ENCODE assay signal across 19 cellular contexts in the genomic region with DNA sequence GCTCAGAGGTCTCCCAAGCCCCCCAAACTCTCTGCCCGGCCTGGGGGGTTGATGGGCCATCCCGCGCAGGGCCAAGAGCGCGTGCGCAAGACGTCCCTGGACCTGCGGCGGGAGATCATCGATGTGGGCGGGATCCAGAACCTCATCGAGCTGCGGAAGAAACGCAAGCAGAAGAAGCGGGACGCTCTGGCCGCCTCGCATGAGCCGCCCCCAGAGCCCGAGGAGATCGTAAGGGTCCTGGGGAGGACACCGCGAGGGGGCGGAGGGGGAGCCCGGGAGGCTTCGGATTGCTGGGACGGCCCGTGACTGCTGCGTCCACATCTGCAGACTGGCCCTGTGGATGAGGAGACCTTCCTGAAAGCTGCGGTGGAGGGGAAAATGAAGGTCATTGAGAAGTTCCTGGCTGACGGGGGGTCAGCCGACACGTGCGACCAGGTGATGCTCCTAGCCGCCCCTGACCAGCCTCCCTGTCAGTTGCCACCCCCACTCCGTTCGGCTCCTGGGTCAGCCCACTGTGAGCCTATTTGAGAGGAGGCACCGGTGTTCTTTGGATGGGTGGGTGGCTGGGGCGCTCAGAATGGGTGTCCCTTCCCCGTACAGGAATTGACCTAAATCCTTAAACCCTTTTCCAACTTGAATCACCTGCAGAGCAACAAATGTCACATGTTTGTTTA. TPM values are rescaled to one million over a fixed set of nuclear protein-coding genes. Genes with fewer than 3 reads are reported as not detected.
DNase-seq lines count a peak whose midpoint lies in the region; ATAC-seq and TF ChIP-seq lines count a peak whose summit lies in the region.
"Had no signal": no experiment of that assay in that cellular context is flagged by ENCODE, and none has a peak within 500 bp of the region (broad histone marks: within the 10 kb centered on the region; RNA-seq: fewer than 3 reads in every experiment).

No MANE protein-coding gene starts in this region.

- no peak overlapping the region for H2BK15ac ChIP-seq in neuronal stem cell (ENCODE audit: low read length)

- intact Hi-C loops in left ventricle myocardium inferior (cut with micrococcal nuclease) (no loop called here), heart left ventricle (cut with DNase I) (no loop called here)

- no peaks in the 10 kb centered on the region for H3K4me1 Mint-ChIP-seq in T-cell

- POLR2A ChIA-PET in T-cell (lab: Charles Lee) = no interaction called here

- H3K36me3 Mint-ChIP-seq in T-cell = no peaks in the 10 kb centered on the region

- no peak overlapping the region for H3K27ac Mint-ChIP-seq in T-cell

- H2AK5ac ChIP-seq in neuronal stem cell (ENCODE audit: low read depth, low read length) = peak overlapping the region; percentile 19

- H3K9me3 Mint-ChIP-seq in T-cell = no peaks in the 10 kb centered on the region

- TF ChIP-seq CTCF in left ventricle myocardium inferior (IDR thresholded peaks at IDR 0.05; ENCODE audit: borderline replicate concordance) = no peak
- TF ChIP-seq CTCF in heart left ventricle (IDR thresholded peaks at IDR 0.05) = no peak
- no peak for TF ChIP-seq CTCF in choroid plexus epithelial cell (conservative IDR thresholded peaks at IDR 0.05; ENCODE audit: low read depth, low read length)
- TF ChIP-seq CTCF in thoracic aorta (IDR thresholded peaks at IDR 0.05) = no peak
- TF ChIP-seq CTCF in foreskin keratinocyte (conservative IDR thresholded peaks at IDR 0.05) = no peak

- CTCF ChIA-PET in T-cell (lab: Charles Lee) = interaction anchor here in 1 of 2 donors (0.7 kb wide), 1 partner anchor 1919 kb away, joined by 3 read pairs; no protein-coding TSS in a partner anchor

- peak overlapping the region; percentile 63 for H3K14ac ChIP-seq in neuronal stem cell (ENCODE audit: low read length)

- H3K23ac ChIP-seq in neuronal stem cell (ENCODE audit: low read depth, low read length, poor library complexity) = no peak overlapping the region

- peaks cover 0 to 2% of the 10 kb centered on the region in 2 donors for H3K27me3 Mint-ChIP-seq in T-cell

- H3K79me1 ChIP-seq in neuronal stem cell (ENCODE audit: low read depth, low read length) = no peaks in the 10 kb centered on the region

- H3K4me3 Mint-ChIP-seq in T-cell = no peak overlapping the region

- H4K91ac ChIP-seq in neuronal stem cell (ENCODE audit: low read depth, low read length, poor library complexity) = no peak overlapping the region

- no peak overlapping the region for H4K8ac ChIP-seq in neuronal stem cell (ENCODE audit: low read depth, low read length)

- H3K4me1 ChIP-seq in left ventricle myocardium inferior (peaks cover 32% of the 10 kb centered on the region), heart left ventricle (peaks cover 0 to 29% (median 6%) of the 10 kb centered on the region in 12 donors), neuronal stem cell (ENCODE audit: control insufficient read depth in 2 of 2, insufficient read depth in 1 of 2, low read depth in 1 of 2, low read length in 2 of 2) (peaks cover 2 to 3% of the 10 kb centered on the region in 2 donors), thoracic aorta (ENCODE audit: control insufficient read depth in 1 of 2, low read depth in 2 of 2) (peaks cover 9 to 14% of the 10 kb centered on the region in 2 donors), foreskin keratinocyte (peaks cover 11% of the 10 kb centered on the region)

- H3K9ac ChIP-seq in neuronal stem cell (ENCODE audit: low read depth, low read length, poor library complexity) = no peak overlapping the region
- H3K9ac ChIP-seq: GM23248, KMS-11 had no signal

- ATAC-seq in heart left ventricle = no peak
- no peak for ATAC-seq in thoracic aorta (ENCODE audit: insufficient number of reproducible peaks, low FRiP score, low read depth)
- no peak for ATAC-seq in HG02759 (IDR thresholded peaks at IDR 0.05; ENCODE audit: unreplicated experiment)
- no peak for ATAC-seq in foreskin keratinocyte
- ATAC-seq in T-cell (replicated peaks in 1 of 4) = no peak

- no peak overlapping the region for H3K4ac ChIP-seq in neuronal stem cell (ENCODE audit: low read length)

- H2BK5ac ChIP-seq in neuronal stem cell (ENCODE audit: low read length) = no peak overlapping the region

- H3K27ac ChIP-seq in left ventricle myocardium inferior (replicated peaks) (peak overlapping the region; percentile 67), heart left ventricle (peak overlapping the region in 2 of 12 donors; percentile 90 to 95), neuronal stem cell (replicated peaks; ENCODE audit: low read length) (no peak overlapping the region), thoracic aorta (no peak overlapping the region), foreskin keratinocyte (no peak overlapping the region)
- H3K27ac ChIP-seq: GM23248, KMS-11 had no signal

- H3K18ac ChIP-seq in neuronal stem cell (ENCODE audit: low read length) = peak overlapping the region; percentile 45

- H3K27me3 ChIP-seq in left ventricle myocardium inferior (ENCODE audit: low read depth) (no peaks in the 10 kb centered on the region), heart left ventricle (no peaks in the 10 kb centered on the region), neuronal stem cell (ENCODE audit: control insufficient read depth in 3 of 3, insufficient read depth in 3 of 3, low read depth in 1 of 3, low read length in 3 of 3) (peaks cover 0 to 3% (median 0%) of the 10 kb centered on the region in 3 experiments), thoracic aorta (replicated peaks; ENCODE audit: insufficient read depth) (no peaks in the 10 kb centered on the region), foreskin keratinocyte (no peaks in the 10 kb centered on the region)

- WGBS in heart left ventricle, 4 donors = 77 to 85% (median 81%) methylated on average over 33 to 40 of the region's 40 CpGs
- WGBS in neuronal stem cell (ENCODE audit: extremely low coverage in 2 of 2, insufficient read length in 2 of 2, insufficient replicate concordance in 1 of 2), 2 donors = no CpG with 5 or more reads among the region's 40 CpGs

- H3K4me2 ChIP-seq in neuronal stem cell (ENCODE audit: insufficient read depth, low read length, poor library complexity, severe bottlenecking) = no peak overlapping the region
- H3K4me2 ChIP-seq: KMS-11 had no signal

- H2BK12ac ChIP-seq in neuronal stem cell (ENCODE audit: low read length) = no peak overlapping the region

- H3K36me3 ChIP-seq in left ventricle myocardium inferior = no peaks in the 10 kb centered on the region
- peaks cover 0 to 5% (median 0%) of the 10 kb centered on the region in 9 donors for H3K36me3 ChIP-seq in heart left ventricle
- no peaks in the 10 kb centered on the region for H3K36me3 ChIP-seq in neuronal stem cell (replicated peaks in 1 of 2; ENCODE audit: control insufficient read depth in 2 of 2, insufficient read depth in 2 of 2, low read length in 2 of 2)
- H3K36me3 ChIP-seq in thoracic aorta = no peaks in the 10 kb centered on the region

- DNase-seq in left ventricle myocardium inferior (no peak), heart left ventricle (no peak), choroid plexus epithelial cell (ENCODE audit: low read depth) (no peak), neuronal stem cell (ENCODE audit: low spot score) (no peak), thoracic aorta (ENCODE audit: low spot score) (no peak), foreskin keratinocyte (no peak), T-cell (no peak)
- DNase-seq: C1 segment of cervical spinal cord, DND-41, GDM1, GM23248, NCI-H1048, NCI-H1436 treated with DMSO at 0.1 percent for 48 hours, NCI-H2227 treated with DMSO at 0.1 percent for 48 hours, NCI-H524 treated with DMSO at 0.1 percent for 48 hours had no signal

- no peak overlapping the region for H2BK120ac ChIP-seq in neuronal stem cell (ENCODE audit: low read depth, low read length)

- no peak overlapping the region for H3K4me3 ChIP-seq in left ventricle myocardium inferior
- peak overlapping the region in 4 of 12 donors; percentile 6 to 31 (median 21) for H3K4me3 ChIP-seq in heart left ventricle
- peak overlapping the region; percentile 33 for H3K4me3 ChIP-seq in choroid plexus epithelial cell (ENCODE audit: low read depth, low read length)
- no peak overlapping the region for H3K4me3 ChIP-seq in neuronal stem cell (ENCODE audit: low read length in 2 of 2)
- peak overlapping the region; percentile 47 for H3K4me3 ChIP-seq in thoracic aorta
- H3K4me3 ChIP-seq: GM23248 had no signal

- H3K9me3 ChIP-seq in left ventricle myocardium inferior (replicated peaks) (no peaks in the 10 kb centered on the region), heart left ventricle (no peaks in the 10 kb centered on the region), neuronal stem cell (replicated peaks in 1 of 2; ENCODE audit: control insufficient read depth in 2 of 2, insufficient read depth in 1 of 2, low read depth in 1 of 2, low read length in 2 of 2) (no peaks in the 10 kb centered on the region), thoracic aorta (no peaks in the 10 kb centered on the region)

- no peak overlapping the region for H2AFZ ChIP-seq in neuronal stem cell (ENCODE audit: low read length)
- H2AFZ ChIP-seq: GM23248 had no signal

- no peak for TF ChIP-seq POLR2A in heart left ventricle (IDR thresholded peaks at IDR 0.05)

RNA-seq across cellular contexts. Expression of gene ANKRD2, which starts 5.7 kb away (rescaled TPM):
- total RNA-seq in left ventricle myocardium inferior = 969 TPM
- 1,000 to 10,000 TPM in 1 of 9 donors, 100 to 1,000 TPM in 6, 10 to 100 TPM in 2; 56.7 to 2,367 (median 517) TPM for total RNA-seq in heart left ventricle
- 100 to 1,000 TPM; 450 to 857 TPM for polyA plus RNA-seq in heart left ventricle
- polyA plus RNA-seq in neuronal stem cell (2013, experiment 1 of 2) = not detected
- polyA plus RNA-seq in neuronal stem cell (2013, experiment 2 of 2) = not detected
- total RNA-seq in thoracic aorta = 1 to 10 TPM in 1 of 2 donors, not detected in 1; 1.9 TPM
- total RNA-seq in foreskin keratinocyte = 1.1 and 1.6 TPM in 2 replicates
- 1.2 and 2.1 TPM in 2 replicates for polyA plus RNA-seq in foreskin keratinocyte
- under 1 TPM in 1 of 5 donors, not detected in 4; 0.35 TPM for total RNA-seq in T-cell
- total RNA-seq: GM23248, M059J had no signal
- polyA plus RNA-seq: GM23248 had no signal

RNA-seq across cellular contexts. Expression of gene HOGA1, which starts 5.9 kb away (rescaled TPM):
- total RNA-seq in left ventricle myocardium inferior (47.1 TPM), heart left ventricle (10 to 100 TPM in 8 of 9 donors, 1 to 10 TPM in 1; 7.5 to 82.6 (median 19.2) TPM), thoracic aorta (10 to 100 TPM in 1 of 2 donors, 1 to 10 TPM in 1; 7.0 to 12.3 TPM), foreskin keratinocyte (0.48 and 0.56 TPM in 2 replicates), T-cell (under 1 TPM in 1 of 5 donors, not detected in 4; 0.18 TPM)
- polyA plus RNA-seq in heart left ventricle (10 to 100 TPM; 35.2 to 73.4 TPM), foreskin keratinocyte (0.38 and 0.51 TPM in 2 replicates)
- polyA plus RNA-seq in neuronal stem cell (2013, experiment 1 of 2) = 0.24 TPM
- 0.24 TPM for polyA plus RNA-seq in neuronal stem cell (2013, experiment 2 of 2)

RNA-seq across cellular contexts. Expression of gene C10orf62, which starts 11.2 kb away (rescaled TPM):
- 1.5 TPM for total RNA-seq in left ventricle myocardium inferior
- total RNA-seq in heart left ventricle = 1 to 10 TPM in 2 of 9 donors, under 1 TPM in 7; 0.24 to 2.1 (median 0.58) TPM
- 1 to 10 TPM; 1.3 to 1.8 TPM for polyA plus RNA-seq in heart left ventricle
- polyA plus RNA-seq in neuronal stem cell (2013, experiment 1 of 2) = not detected
- not detected for polyA plus RNA-seq in neuronal stem cell (2013, experiment 2 of 2)
- total RNA-seq in thoracic aorta = 1 to 10 TPM in 1 of 2 donors, not detected in 1; 1.2 TPM
- total RNA-seq in foreskin keratinocyte = not detected in 2 replicates
- not detected in 2 replicates for polyA plus RNA-seq in foreskin keratinocyte
- not detected for total RNA-seq in T-cell
- total RNA-seq: A172, GM23248, M059J had no signal
- polyA plus RNA-seq: GM23248 had no signal

RNA-seq across cellular contexts. Expression of gene MORN4, which starts 55.0 kb away (rescaled TPM):
- total RNA-seq in left ventricle myocardium inferior (13.9 TPM), heart left ventricle (10 to 100 TPM in 6 of 9 donors, 1 to 10 TPM in 3; 7.2 to 21.0 (median 10.8) TPM), thoracic aorta (1 to 10 TPM; 3.5 to 6.6 TPM), foreskin keratinocyte (7.4 and 9.7 TPM in 2 replicates), T-cell (1 to 10 TPM in 4 of 5 donors, under 1 TPM in 1; 0.84 to 4.4 (median 1.5) TPM)
- polyA plus RNA-seq in heart left ventricle (10 to 100 TPM; 16.1 to 31.7 TPM), foreskin keratinocyte (8.9 and 11.3 TPM in 2 replicates)
- polyA plus RNA-seq in neuronal stem cell (2013, experiment 1 of 2) = 45.3 TPM
- 47.1 TPM for polyA plus RNA-seq in neuronal stem cell (2013, experiment 2 of 2)

Comparison
In these comparisons a context has a peak if more than half of its experiments do, and no peak if none do; other contexts are left out.
1. H3K4me3 ChIP-seq: peak in choroid plexus epithelial cell (single experiment) and thoracic aorta (single experiment); none in left ventricle myocardium inferior (single experiment) and neuronal stem cell (0 of 2).
2. RNA of gene ANKRD2, which starts 5.7 kb away (total RNA-seq): 969 TPM in left ventricle myocardium inferior (single experiment) and 56.7 to 2,367 TPM in heart left ventricle; 1.9 TPM in thoracic aorta, 1.1 to 1.6 TPM in foreskin keratinocyte and 0.35 TPM in T-cell; every median in the first group is over 10 times any median in the second.